In genomic region chr12:63967358-63967757, GRCh38 we compare ENCODE assay signal across 1 cellular context.
A peak's percentile ranks its signal among the peaks of the same experiment; 100 is the strongest.
TF ChIP-seq lines count a peak whose summit lies in the region.

No MANE protein-coding gene starts in this region.

TF ChIP-seq in SK-N-SH, 30 proteins besides CTCF, POLR2A, EP300 and RAD21:
- TF ChIP-seq RFX5 (IDR thresholded peaks at IDR 0.05; ENCODE audit: low read length) (no peak), JUND (IDR thresholded peaks at IDR 0.05) (peak; percentile 53), FOSL2 (IDR thresholded peaks at IDR 0.05; ENCODE audit: borderline replicate concordance, low read depth) (peak; percentile 46; the same call in 1 of the 2 replicates)
